8 cellular contexts compared by ENCODE assay signal in the genomic region with DNA sequence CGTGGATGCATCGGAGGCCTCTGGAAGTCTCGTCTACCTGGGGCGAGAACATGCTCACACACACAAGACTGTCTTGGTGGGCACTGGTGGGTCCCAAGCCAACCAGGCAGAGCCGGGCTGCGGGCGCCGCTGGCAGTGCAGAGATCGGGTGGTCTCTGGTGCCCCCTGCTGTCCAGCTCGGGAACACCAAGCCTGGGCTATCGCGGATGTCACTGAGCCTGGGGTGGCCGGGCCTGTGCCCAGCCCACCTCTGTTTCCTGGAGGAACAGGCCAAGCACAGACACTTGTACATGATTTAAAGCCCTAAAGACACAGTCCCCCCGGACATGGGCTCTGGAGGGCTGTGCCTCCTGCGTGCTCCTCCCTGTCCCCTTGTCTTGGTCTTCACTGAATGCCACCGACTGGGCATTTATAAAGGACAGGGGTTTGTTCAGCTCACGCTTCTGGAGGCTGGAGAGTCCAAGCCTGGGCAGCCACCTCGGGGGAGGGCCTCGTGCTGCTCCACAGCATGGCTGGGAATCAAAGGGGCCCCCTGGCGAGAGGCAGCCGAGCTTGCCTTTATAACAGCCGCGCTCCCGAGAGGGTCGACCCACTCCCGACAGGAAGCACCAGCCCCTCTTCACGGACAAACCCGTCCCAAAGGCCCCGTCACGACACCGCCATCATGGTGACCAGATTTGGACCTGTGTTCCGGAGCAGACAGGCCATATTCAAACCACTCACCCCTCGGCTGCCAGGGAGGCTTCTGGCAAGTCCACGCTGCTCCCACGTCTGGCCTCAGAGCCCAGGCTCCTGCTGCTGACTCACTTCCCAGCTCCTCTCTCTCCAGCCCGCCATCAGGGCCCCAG. TPM values are rescaled to one million over a fixed set of nuclear protein-coding genes. Genes with fewer than 3 reads are reported as not detected.
DNase-seq lines count a peak whose midpoint lies in the region; ATAC-seq and TF ChIP-seq lines count a peak whose summit lies in the region.

No MANE protein-coding gene starts in this region.

- H3K4me3 ChIP-seq in DND-41 (ENCODE audit: low read depth in 1 of 2, low read length in 2 of 2) (no peak overlapping the region), endodermal cell (ENCODE audit: low read length) (no peak overlapping the region)

- 52 to 74% methylated on average over 19 to 36 of the region's 36 CpGs for WGBS in endodermal cell (ENCODE audit: insufficient coverage in 1 of 2, insufficient read length in 1 of 2), 2 experiments

- no peak overlapping the region for H3K4me3 Mint-ChIP-seq in activated CD8-positive, alpha-beta memory T cell treated with anti-CD3 and anti-CD28 coated beads, Interleukin-2, amount 10 ng/mL, durations not matched to agents 7 days and 5 days
- no peak overlapping the region for H3K4me3 Mint-ChIP-seq in endodermal cell

- H3K4me1 Mint-ChIP-seq in activated CD8-positive, alpha-beta memory T cell treated with anti-CD3 and anti-CD28 coated beads, Interleukin-2, amount 10 ng/mL, durations not matched to agents 7 days and 5 days: no peaks in the 10 kb centered on the region
- H3K4me1 Mint-ChIP-seq in endodermal cell: peaks cover 8% of the 10 kb centered on the region

- H3K9ac ChIP-seq in DND-41 (ENCODE audit: low read depth, low read length) (no peak overlapping the region), endodermal cell (ENCODE audit: extremely low read depth, low read length, poor library complexity, severe bottlenecking) (no peak overlapping the region)

- TF ChIP-seq CTCF in DND-41 (IDR thresholded peaks at IDR 0.05; ENCODE audit: borderline replicate concordance, extremely low read depth, low read length, poor library complexity, severe bottlenecking) (peak; percentile 98), endodermal cell (conservative IDR thresholded peaks at IDR 0.05) (peak; percentile 94)

- H3K4me2 ChIP-seq in DND-41 (ENCODE audit: insufficient read depth, low read length): peak overlapping the region; percentile 6; the same call in 1 of the 2 replicates

- peaks cover 4% of the 10 kb centered on the region for H3K27me3 ChIP-seq in DND-41 (ENCODE audit: insufficient read depth, low read length, poor library complexity)
- no peaks in the 10 kb centered on the region for H3K27me3 ChIP-seq in endodermal cell (ENCODE audit: control insufficient read depth, insufficient read depth, low read length, poor library complexity, severe bottlenecking)

- no peaks in the 10 kb centered on the region for H3K79me2 ChIP-seq in DND-41 (ENCODE audit: insufficient read depth, low read length)

- H3K36me3 Mint-ChIP-seq in activated CD8-positive, alpha-beta memory T cell treated with anti-CD3 and anti-CD28 coated beads, Interleukin-2, amount 10 ng/mL, durations not matched to agents 7 days and 5 days: no peaks in the 10 kb centered on the region
- no peaks in the 10 kb centered on the region for H3K36me3 Mint-ChIP-seq in endodermal cell (ENCODE audit: low read depth)

- no peaks in the 10 kb centered on the region for H3K9me3 ChIP-seq in DND-41 (ENCODE audit: insufficient read depth, low read length, severe bottlenecking)
- H3K9me3 ChIP-seq in endodermal cell (ENCODE audit: control insufficient read depth, low read length): no peaks in the 10 kb centered on the region

- peak overlapping the region; percentile 53 for H2AFZ ChIP-seq in DND-41 (ENCODE audit: low read depth, low read length)

- H3K4me1 ChIP-seq in DND-41 (ENCODE audit: insufficient read depth, low read length): 0 out of 2 replicates have a peak, but pooled peaks cover 8% of the 10 kb centered on the region
- no peaks in the 10 kb centered on the region for H3K4me1 ChIP-seq in endodermal cell (ENCODE audit: control insufficient read depth, insufficient read depth, low read length)

- ATAC-seq in DND-41 (ENCODE audit: insufficient read depth, low read depth) (peak; percentile 95), HG02885 (IDR thresholded peaks at IDR 0.05; ENCODE audit: poor library complexity, unreplicated experiment) (peak; percentile 66), GM18873 (IDR thresholded peaks at IDR 0.05; ENCODE audit: low FRiP score, unreplicated experiment) (no peak)
- ATAC-seq in activated CD8-positive, alpha-beta memory T cell treated with anti-CD3 and anti-CD28 coated beads, Interleukin-2, amount 10 ng/mL, durations not matched to agents 7 days and 5 days: peak; percentile 87

- peaks cover 11% of the 10 kb centered on the region for H3K9me3 Mint-ChIP-seq in activated CD8-positive, alpha-beta memory T cell treated with anti-CD3 and anti-CD28 coated beads, Interleukin-2, amount 10 ng/mL, durations not matched to agents 7 days and 5 days (ENCODE audit: low read depth)
- peaks cover 2% of the 10 kb centered on the region for H3K9me3 Mint-ChIP-seq in endodermal cell

- H3K27ac ChIP-seq in DND-41 (ENCODE audit: low read length) (no peak overlapping the region), endodermal cell (ENCODE audit: low read depth, low read length) (no peak overlapping the region)

- H3K36me3 ChIP-seq in DND-41 (ENCODE audit: insufficient read depth, low read length) (no peaks in the 10 kb centered on the region), endodermal cell (ENCODE audit: control insufficient read depth, insufficient read depth, low read length) (no peaks in the 10 kb centered on the region)

- CTCF ChIA-PET in activated CD8-positive, alpha-beta memory T cell treated with anti-CD3 and anti-CD28 coated beads, Interleukin-2, amount 10 ng/mL, durations not matched to agents 7 days and 5 days (lab: Charles Lee): interaction anchor here (0.8 to 7.0 kb wide), 14 partner anchors 8 to 742 kb away, joined by 3 to 90 read pairs (median 4); a partner anchor contains a TSS

- DNase-seq in DND-41: peak; percentile 79
- DNase-seq in NOMO-1 (lab: John Stamatoyannopoulos, UW; ENCODE audit: unreplicated experiment in 2 of 2): peak; percentile 40 to 53
- DNase-seq in activated CD8-positive, alpha-beta memory T cell treated with anti-CD3 and anti-CD28 coated beads, Interleukin-2, amount 10 ng/mL, durations not matched to agents 7 days and 5 days: peak; percentile 80
- peak; percentile 96 for DNase-seq in endodermal cell
- peak; percentile 58 for DNase-seq in middle frontal gyrus (ENCODE audit: extremely low spot score, low spot score)
- DNase-seq in stimulated activated CD8-positive, alpha-beta memory T cell treated with anti-CD3 and anti-CD28 coated beads, Interleukin-4, amount 100 ng/mL, for 4 hours (ENCODE audit: low read depth in 2 of 2, low spot score in 1 of 2): peak; percentile 57 to 80

- H4K20me1 ChIP-seq in DND-41 (ENCODE audit: insufficient read depth, low read length): peaks cover 10% of the 10 kb centered on the region; the same call in 1 of the 2 replicates

- no peak overlapping the region for H3K27ac Mint-ChIP-seq in activated CD8-positive, alpha-beta memory T cell treated with anti-CD3 and anti-CD28 coated beads, Interleukin-2, amount 10 ng/mL, durations not matched to agents 7 days and 5 days
- no peak overlapping the region for H3K27ac Mint-ChIP-seq in endodermal cell

- H3K27me3 Mint-ChIP-seq in activated CD8-positive, alpha-beta memory T cell treated with anti-CD3 and anti-CD28 coated beads, Interleukin-2, amount 10 ng/mL, durations not matched to agents 7 days and 5 days: peaks cover 5% of the 10 kb centered on the region
- H3K27me3 Mint-ChIP-seq in endodermal cell (ENCODE audit: insufficient read depth): peaks cover 4% of the 10 kb centered on the region

RNA-seq across cellular contexts. Expression of a gene that starts 3.6 kb away (rescaled TPM):
- total RNA-seq in activated CD8-positive, alpha-beta memory T cell treated with anti-CD3 and anti-CD28 coated beads, Interleukin-2, amount 10 ng/mL, durations not matched to agents 7 days and 5 days: not detected
- not detected for total RNA-seq in endodermal cell
- not detected for polyA plus RNA-seq in endodermal cell (2013, experiment 1 of 2)
- polyA plus RNA-seq in endodermal cell (2013, experiment 2 of 2): not detected

RNA-seq across cellular contexts. Expression of a gene that starts 7.9 kb away (rescaled TPM):
- total RNA-seq in activated CD8-positive, alpha-beta memory T cell treated with anti-CD3 and anti-CD28 coated beads, Interleukin-2, amount 10 ng/mL, durations not matched to agents 7 days and 5 days: 100 to 1,000 TPM in 1 of 2 experiments, 10 to 100 TPM in 1; 80.4 to 112 TPM
- total RNA-seq in endodermal cell: 100 to 1,000 TPM; 151 to 161 TPM
- 175 TPM for polyA plus RNA-seq in endodermal cell (2013, experiment 1 of 2)
- polyA plus RNA-seq in endodermal cell (2013, experiment 2 of 2): 183 TPM
